ENCODE assay signal across 8 cellular contexts in the genomic region with DNA sequence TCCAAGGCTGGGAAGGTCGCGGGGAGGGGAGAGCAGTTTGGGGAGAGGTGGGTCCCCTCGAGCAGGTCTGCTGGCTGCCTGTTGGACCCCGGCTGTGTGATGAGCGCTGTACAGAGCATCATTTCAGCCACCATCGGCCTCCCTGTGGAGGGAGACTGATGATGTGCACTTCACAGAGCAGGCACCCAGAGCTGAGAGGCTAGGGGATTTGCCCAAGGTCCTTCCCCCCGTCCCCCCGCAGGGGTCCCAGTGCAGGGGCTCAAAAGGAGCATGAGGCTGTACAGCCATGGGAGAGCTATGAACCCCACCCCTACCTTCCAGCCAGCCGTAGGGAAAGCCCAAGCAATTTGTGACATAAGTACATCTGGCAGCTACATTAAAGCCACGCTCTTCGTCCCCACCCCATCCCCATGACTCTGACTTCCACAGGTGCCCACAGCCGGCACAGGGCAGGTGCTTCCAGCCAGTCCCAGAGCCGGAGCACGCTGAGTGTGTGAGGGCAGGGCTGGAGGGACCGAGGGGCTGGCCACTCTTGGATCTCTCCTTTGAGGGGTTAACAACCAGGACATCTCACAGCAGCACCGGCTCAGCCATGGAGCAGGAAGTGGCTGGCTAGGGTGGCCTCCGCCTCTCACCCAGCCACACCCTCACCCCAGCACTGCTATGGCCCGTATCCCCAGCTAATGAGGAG. TPM values are rescaled to one million over a fixed set of nuclear protein-coding genes. Genes with fewer than 3 reads are reported as not detected.
A peak's percentile ranks its signal among the peaks of the same experiment; 100 is the strongest.
DNase-seq lines count a peak whose midpoint lies in the region; ATAC-seq and TF ChIP-seq lines count a peak whose summit lies in the region.

No MANE protein-coding gene starts in this region.

- peak overlapping the region; percentile 78 for H3K4me3 Mint-ChIP-seq in activated CD8-positive, alpha-beta memory T cell treated with anti-CD3 and anti-CD28 coated beads, Interleukin-2, amount 10 ng/mL, durations not matched to agents 7 days and 5 days
- peak overlapping the region; percentile 69 for H3K4me3 Mint-ChIP-seq in activated CD4-positive, alpha-beta memory T cell treated with anti-CD3 and anti-CD28 coated beads for 36 hours

- H3K9me3 Mint-ChIP-seq in activated CD8-positive, alpha-beta memory T cell treated with anti-CD3 and anti-CD28 coated beads, Interleukin-2, amount 10 ng/mL, durations not matched to agents 7 days and 5 days (ENCODE audit: low read depth), result no peaks in the 10 kb centered on the region
- H3K9me3 Mint-ChIP-seq in activated CD4-positive, alpha-beta memory T cell treated with anti-CD3 and anti-CD28 coated beads for 36 hours, result no peaks in the 10 kb centered on the region

- peak overlapping the region; percentile 97 for H3K27ac Mint-ChIP-seq in activated CD8-positive, alpha-beta memory T cell treated with anti-CD3 and anti-CD28 coated beads, Interleukin-2, amount 10 ng/mL, durations not matched to agents 7 days and 5 days
- peak overlapping the region; percentile 70 for H3K27ac Mint-ChIP-seq in activated CD4-positive, alpha-beta memory T cell treated with anti-CD3 and anti-CD28 coated beads for 36 hours

- H3K9me3 ChIP-seq in iPS-15b (ENCODE audit: control insufficient read depth, insufficient read depth, low read length), result no peaks in the 10 kb centered on the region
- no peaks in the 10 kb centered on the region for H3K9me3 ChIP-seq in thoracic aorta

- no peak overlapping the region for H3K27ac ChIP-seq in thoracic aorta

- H3K4me1 ChIP-seq in iPS-15b (ENCODE audit: control insufficient read depth, insufficient read depth, low read length), result peaks cover 5% of the 10 kb centered on the region
- peaks cover 9 to 23% of the 10 kb centered on the region in 2 donors for H3K4me1 ChIP-seq in thoracic aorta (ENCODE audit: control insufficient read depth in 1 of 2, low read depth in 2 of 2)

- H3K36me3 Mint-ChIP-seq in activated CD8-positive, alpha-beta memory T cell treated with anti-CD3 and anti-CD28 coated beads, Interleukin-2, amount 10 ng/mL, durations not matched to agents 7 days and 5 days, result peaks cover 29% of the 10 kb centered on the region
- H3K36me3 Mint-ChIP-seq in activated CD4-positive, alpha-beta memory T cell treated with anti-CD3 and anti-CD28 coated beads for 36 hours, result peaks cover 29% of the 10 kb centered on the region

- H3K27me3 ChIP-seq in iPS-15b (ENCODE audit: control insufficient read depth, insufficient read depth, low read length), result peaks cover 25% of the 10 kb centered on the region
- no peaks in the 10 kb centered on the region for H3K27me3 ChIP-seq in thoracic aorta (replicated peaks; ENCODE audit: insufficient read depth)

- no peak for TF ChIP-seq CTCF in thoracic aorta (IDR thresholded peaks at IDR 0.05)

- intact Hi-C loops in activated CD4-positive, alpha-beta memory T cell treated with anti-CD3 and anti-CD28 coated beads for 36 hours (cut with micrococcal nuclease), result loop anchor here (1.0 to 5.0 kb wide), 3 partner anchors 32 to 224 kb away; a partner anchor contains a TSS

- peaks cover 19% of the 10 kb centered on the region for H3K27me3 Mint-ChIP-seq in activated CD8-positive, alpha-beta memory T cell treated with anti-CD3 and anti-CD28 coated beads, Interleukin-2, amount 10 ng/mL, durations not matched to agents 7 days and 5 days
- H3K27me3 Mint-ChIP-seq in activated CD4-positive, alpha-beta memory T cell treated with anti-CD3 and anti-CD28 coated beads for 36 hours, result peaks cover 6% of the 10 kb centered on the region

- no peak overlapping the region for H3K9ac ChIP-seq in iPS-15b (ENCODE audit: low read depth, low read length)

- H3K4me3 ChIP-seq in iPS-15b (ENCODE audit: low read depth, low read length) (peak overlapping the region; percentile 18), thoracic aorta (peak overlapping the region; percentile 77)

- H3K36me3 ChIP-seq in iPS-15b (ENCODE audit: control insufficient read depth, insufficient read depth, low read length), result no peaks in the 10 kb centered on the region
- no peaks in the 10 kb centered on the region for H3K36me3 ChIP-seq in thoracic aorta

- CTCF ChIA-PET in activated CD8-positive, alpha-beta memory T cell treated with anti-CD3 and anti-CD28 coated beads, Interleukin-2, amount 10 ng/mL, durations not matched to agents 7 days and 5 days (lab: Charles Lee), result interaction anchor here (0.7 to 2.3 kb wide), 10 partner anchors 10 to 98 kb away, joined by 3 to 12 read pairs (median 4); no protein-coding TSS in a partner anchor
- CTCF ChIA-PET in activated CD4-positive, alpha-beta memory T cell treated with anti-CD3 and anti-CD28 coated beads for 36 hours (lab: Charles Lee), result interaction anchor here (1.5 kb wide), 1 partner anchor 26 kb away, joined by 4 read pairs; no protein-coding TSS in a partner anchor

- DNase-seq in activated CD8-positive, alpha-beta memory T cell treated with anti-CD3 and anti-CD28 coated beads, Interleukin-2, amount 10 ng/mL, durations not matched to agents 7 days and 5 days, result peak; percentile 73
- no peak for DNase-seq in activated CD8-positive, alpha-beta memory T cell treated with anti-CD3 and anti-CD28 coated beads, Interleukin-2, amount 50 U/mL, for 48 hours
- DNase-seq in activated CD4-positive, alpha-beta memory T cell treated with anti-CD3 and anti-CD28 coated beads for 36 hours, result peak; percentile 41
- no peak for DNase-seq in thoracic aorta (ENCODE audit: low spot score)
- DNase-seq in AG08395 (ENCODE audit: low spot score), result no peak
- DNase-seq in HPDE6-E6E7 (ENCODE audit: extremely low spot score), result no peak

- POLR2A ChIA-PET in activated CD4-positive, alpha-beta memory T cell treated with anti-CD3 and anti-CD28 coated beads for 36 hours (lab: Charles Lee), result interaction anchor here (0.7 to 1.4 kb wide), 4 partner anchors 12 to 153 kb away, joined by 3 to 5 read pairs (median 4); a partner anchor contains a TSS

- peaks cover 23% of the 10 kb centered on the region for H3K4me1 Mint-ChIP-seq in activated CD8-positive, alpha-beta memory T cell treated with anti-CD3 and anti-CD28 coated beads, Interleukin-2, amount 10 ng/mL, durations not matched to agents 7 days and 5 days
- H3K4me1 Mint-ChIP-seq in activated CD4-positive, alpha-beta memory T cell treated with anti-CD3 and anti-CD28 coated beads for 36 hours (ENCODE audit: low read depth), result peaks cover 20% of the 10 kb centered on the region

- ATAC-seq in activated CD8-positive, alpha-beta memory T cell treated with anti-CD3 and anti-CD28 coated beads, Interleukin-2, amount 10 ng/mL, durations not matched to agents 7 days and 5 days, result peak; percentile 32
- no peak for ATAC-seq in thoracic aorta (ENCODE audit: insufficient number of reproducible peaks, low FRiP score, low read depth)
- no peak for ATAC-seq in HG03565 (IDR thresholded peaks at IDR 0.05; ENCODE audit: unreplicated experiment)

RNA-seq across cellular contexts. Expression of a gene that starts 2.3 kb away (rescaled TPM):
- 10 to 100 TPM; 76.8 to 80.0 TPM for total RNA-seq in activated CD8-positive, alpha-beta memory T cell treated with anti-CD3 and anti-CD28 coated beads, Interleukin-2, amount 10 ng/mL, durations not matched to agents 7 days and 5 days
- 10 to 100 TPM; 34.0 to 36.2 TPM for total RNA-seq in activated CD4-positive, alpha-beta memory T cell treated with anti-CD3 and anti-CD28 coated beads for 36 hours
- 1 to 10 TPM; 5.0 to 5.7 TPM for total RNA-seq in thoracic aorta

RNA-seq across cellular contexts. Expression of a gene that starts 11.0 kb away (rescaled TPM):
- not detected for total RNA-seq in activated CD8-positive, alpha-beta memory T cell treated with anti-CD3 and anti-CD28 coated beads, Interleukin-2, amount 10 ng/mL, durations not matched to agents 7 days and 5 days
- total RNA-seq in activated CD4-positive, alpha-beta memory T cell treated with anti-CD3 and anti-CD28 coated beads for 36 hours, result not detected
- total RNA-seq in thoracic aorta, result 10 to 100 TPM; 14.2 to 29.0 TPM

Comparison
In these comparisons a context has a peak if more than half of its experiments do, and no peak if none do; other contexts are left out.
1. DNase-seq: peak in activated CD8-positive, alpha-beta memory T cell treated with anti-CD3 and anti-CD28 coated beads, Interleukin-2, amount 10 ng/mL, durations not matched to agents 7 days and 5 days (single experiment) and activated CD4-positive, alpha-beta memory T cell treated with anti-CD3 and anti-CD28 coated beads for 36 hours (single experiment); none in activated CD8-positive, alpha-beta memory T cell treated with anti-CD3 and anti-CD28 coated beads, Interleukin-2, amount 50 U/mL, for 48 hours (single experiment), thoracic aorta (single experiment), AG08395 (single experiment) and HPDE6-E6E7 (single experiment).
2. RNA of a gene that starts 2.3 kb away (total RNA-seq): 76.8 to 80.0 TPM in activated CD8-positive, alpha-beta memory T cell treated with anti-CD3 and anti-CD28 coated beads, Interleukin-2, amount 10 ng/mL, durations not matched to agents 7 days and 5 days and 34.0 to 36.2 TPM in activated CD4-positive, alpha-beta memory T cell treated with anti-CD3 and anti-CD28 coated beads for 36 hours; 5.0 to 5.7 TPM in thoracic aorta; every median in the first group is over 4 times any median in the second.
3. RNA of a gene that starts 11.0 kb away (total RNA-seq): 14.2 to 29.0 TPM in thoracic aorta; not detected in activated CD8-positive, alpha-beta memory T cell treated with anti-CD3 and anti-CD28 coated beads, Interleukin-2, amount 10 ng/mL, durations not matched to agents 7 days and 5 days and not detected in activated CD4-positive, alpha-beta memory T cell treated with anti-CD3 and anti-CD28 coated beads for 36 hours; every median in the first group is over 10 times any median in the second.